14 cellular contexts compared by ENCODE assay signal in the genomic region with DNA sequence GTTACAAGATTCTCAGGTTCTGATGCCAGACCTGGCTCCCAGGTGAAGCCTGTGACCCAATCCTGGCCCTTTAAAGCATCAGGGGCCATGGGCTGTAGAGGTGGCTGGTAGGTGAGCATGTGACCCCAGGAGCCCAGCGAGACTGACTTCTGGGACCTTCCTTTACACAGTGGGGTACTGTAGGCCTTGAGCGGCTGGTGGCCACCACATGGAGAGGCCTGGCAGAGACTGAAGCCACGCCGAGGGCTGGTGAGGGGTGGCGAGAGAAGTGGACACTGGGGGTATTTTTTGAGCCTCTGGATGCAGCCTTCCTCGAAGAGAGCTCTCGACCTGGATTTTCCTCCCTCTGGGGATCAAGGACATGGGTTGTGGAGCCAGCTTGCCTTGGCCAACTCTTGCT.
A peak's percentile ranks its signal among the peaks of the same experiment; 100 is the strongest.
DNase-seq lines count a peak whose midpoint lies in the region; ATAC-seq and TF ChIP-seq lines count a peak whose summit lies in the region.
"Had no signal": no experiment of that assay in that cellular context is flagged by ENCODE, and none has a peak within 500 bp of the region (broad histone marks: within the 10 kb centered on the region; RNA-seq: fewer than 3 reads in every experiment).

No MANE protein-coding gene starts in this region.

- CTCF ChIA-PET in GM10248 (lab: Yijun Ruan, JAX), result interaction anchor here (1.6 to 2.2 kb wide), 2 partner anchors 8 to 47 kb away, joined by 6 to 8 read pairs; no protein-coding TSS in a partner anchor

- H3K9me3 Mint-ChIP-seq in activated naive CD8-positive, alpha-beta T cell treated with anti-CD3 and anti-CD28 coated beads, Interleukin-2, amount 10 ng/mL, durations not matched to agents 7 days and 5 days, result no peaks in the 10 kb centered on the region
- no peaks in the 10 kb centered on the region for H3K9me3 Mint-ChIP-seq in activated naive CD8-positive, alpha-beta T cell treated with anti-CD3 and anti-CD28 coated beads, Interleukin-2, amount 50 U/mL, for 24 hours
- H3K9me3 Mint-ChIP-seq in nephron (no peaks in the 10 kb centered on the region), osteocyte (ENCODE audit: unreplicated experiment) (no peaks in the 10 kb centered on the region)
- H3K9me3 Mint-ChIP-seq: CD4-positive, alpha-beta T cell had no signal

- peaks cover 10% of the 10 kb centered on the region for H3K27me3 Mint-ChIP-seq in activated naive CD8-positive, alpha-beta T cell treated with anti-CD3 and anti-CD28 coated beads, Interleukin-2, amount 10 ng/mL, durations not matched to agents 7 days and 5 days
- H3K27me3 Mint-ChIP-seq in activated naive CD8-positive, alpha-beta T cell treated with anti-CD3 and anti-CD28 coated beads, Interleukin-2, amount 50 U/mL, for 24 hours, result peaks cover 8% of the 10 kb centered on the region
- H3K27me3 Mint-ChIP-seq in nephron (ENCODE audit: low read depth) (peaks cover 5% of the 10 kb centered on the region), osteocyte (ENCODE audit: unreplicated experiment) (no peaks in the 10 kb centered on the region)
- H3K27me3 Mint-ChIP-seq: CD4-positive, alpha-beta T cell had no signal

- TF ChIP-seq CTCF in nephron (IDR thresholded peaks at IDR 0.05; ENCODE audit: unreplicated experiment in 3 of 3) (no peak), osteocyte (IDR thresholded peaks at IDR 0.05) (no peak), GM10248 (IDR thresholded peaks at IDR 0.05; ENCODE audit: control extremely low read depth, extremely low read depth, low read depth, missing control alignments) (no peak), lower lobe of right lung (IDR thresholded peaks at IDR 0.05) (no peak)

- no peak for DNase-seq in activated naive CD8-positive, alpha-beta T cell treated with anti-CD3 and anti-CD28 coated beads, Interleukin-2, amount 10 ng/mL, durations not matched to agents 7 days and 5 days
- no peak for DNase-seq in activated naive CD8-positive, alpha-beta T cell treated with anti-CD3 and anti-CD28 coated beads, Interleukin-2, amount 50 U/mL, for 24 hours
- DNase-seq in osteocyte (ENCODE audit: extremely low spot score, unreplicated experiment), result peak; percentile 48
- no peak for DNase-seq in GM10248 (ENCODE audit: extremely low spot score)
- DNase-seq in lower lobe of right lung, result no peak
- no peak for DNase-seq in activated T-cell treated with anti-CD3 and anti-CD28 coated beads, Interleukin-2, amount 50 U/mL, for 1 hour
- DNase-seq: 8988T; C1 segment of cervical spinal cord; Calu3; CD4-positive, alpha-beta T cell; DMS 273 treated with DMSO at 0.1 percent for 48 hours had no signal

- intact Hi-C loops in lower lobe of right lung (cut with DNase I), result no loop called here

- H3K9me3 ChIP-seq in lower lobe of right lung, result no peaks in the 10 kb centered on the region

- H3K36me3 Mint-ChIP-seq in activated naive CD8-positive, alpha-beta T cell treated with anti-CD3 and anti-CD28 coated beads, Interleukin-2, amount 10 ng/mL, durations not matched to agents 7 days and 5 days, result no peaks in the 10 kb centered on the region
- no peaks in the 10 kb centered on the region for H3K36me3 Mint-ChIP-seq in activated naive CD8-positive, alpha-beta T cell treated with anti-CD3 and anti-CD28 coated beads, Interleukin-2, amount 50 U/mL, for 24 hours (ENCODE audit: low read depth)
- no peaks in the 10 kb centered on the region for H3K36me3 Mint-ChIP-seq in nephron (ENCODE audit: low read depth)
- H3K36me3 Mint-ChIP-seq in osteocyte (ENCODE audit: unreplicated experiment), result no peaks in the 10 kb centered on the region

- no peaks in the 10 kb centered on the region for H3K27me3 ChIP-seq in lower lobe of right lung (ENCODE audit: low read depth)

- peak overlapping the region; percentile 71 for H3K27ac Mint-ChIP-seq in activated naive CD8-positive, alpha-beta T cell treated with anti-CD3 and anti-CD28 coated beads, Interleukin-2, amount 10 ng/mL, durations not matched to agents 7 days and 5 days
- H3K27ac Mint-ChIP-seq in activated naive CD8-positive, alpha-beta T cell treated with anti-CD3 and anti-CD28 coated beads, Interleukin-2, amount 50 U/mL, for 24 hours, result no peak overlapping the region
- peak overlapping the region in 2 of 3 experiments; percentile 79 to 87 for H3K27ac Mint-ChIP-seq in nephron
- H3K27ac Mint-ChIP-seq in osteocyte (ENCODE audit: unreplicated experiment), result no peak overlapping the region
- H3K27ac Mint-ChIP-seq: B cell; CD4-positive, alpha-beta T cell; GM23338 had no signal

- H3K36me3 ChIP-seq in lower lobe of right lung, result no peaks in the 10 kb centered on the region

- H3K4me3 ChIP-seq in lower lobe of right lung, result no peak overlapping the region
- H3K4me3 ChIP-seq: GM23338 had no signal

- no peak overlapping the region for H3K27ac ChIP-seq in lower lobe of right lung

- H3K4me1 ChIP-seq in lower lobe of right lung, result no peaks in the 10 kb centered on the region

- H3K4me3 Mint-ChIP-seq in activated naive CD8-positive, alpha-beta T cell treated with anti-CD3 and anti-CD28 coated beads, Interleukin-2, amount 10 ng/mL, durations not matched to agents 7 days and 5 days, result no peak overlapping the region
- no peak overlapping the region for H3K4me3 Mint-ChIP-seq in activated naive CD8-positive, alpha-beta T cell treated with anti-CD3 and anti-CD28 coated beads, Interleukin-2, amount 50 U/mL, for 24 hours
- no peak overlapping the region for H3K4me3 Mint-ChIP-seq in nephron
- no peak overlapping the region for H3K4me3 Mint-ChIP-seq in osteocyte (ENCODE audit: unreplicated experiment)
- H3K4me3 Mint-ChIP-seq: B cell; CD4-positive, alpha-beta T cell; GM23338 had no signal

- H3K4me1 Mint-ChIP-seq in activated naive CD8-positive, alpha-beta T cell treated with anti-CD3 and anti-CD28 coated beads, Interleukin-2, amount 10 ng/mL, durations not matched to agents 7 days and 5 days, result peaks cover 7% of the 10 kb centered on the region
- no peaks in the 10 kb centered on the region for H3K4me1 Mint-ChIP-seq in activated naive CD8-positive, alpha-beta T cell treated with anti-CD3 and anti-CD28 coated beads, Interleukin-2, amount 50 U/mL, for 24 hours
- H3K4me1 Mint-ChIP-seq in nephron, result peaks cover 60% of the 10 kb centered on the region
- peaks cover 41% of the 10 kb centered on the region for H3K4me1 Mint-ChIP-seq in osteocyte (ENCODE audit: unreplicated experiment)
- H3K4me1 Mint-ChIP-seq: B cell had no signal

- POLR2A ChIA-PET in activated naive CD8-positive, alpha-beta T cell treated with anti-CD3 and anti-CD28 coated beads, Interleukin-2, amount 10 ng/mL, durations not matched to agents 7 days and 5 days (lab: Charles Lee), result interaction anchor here (0.5 kb wide), 1 partner anchor 1576 kb away, joined by 3 read pairs; no protein-coding TSS in a partner anchor
- POLR2A ChIA-PET in GM10248 (lab: Yijun Ruan, JAX), result no interaction called here

- ATAC-seq in activated naive CD8-positive, alpha-beta T cell treated with anti-CD3 and anti-CD28 coated beads, Interleukin-2, amount 10 ng/mL, durations not matched to agents 7 days and 5 days (ENCODE audit: low read depth), result no peak
- ATAC-seq in activated naive CD8-positive, alpha-beta T cell treated with anti-CD3 and anti-CD28 coated beads, Interleukin-2, amount 50 U/mL, for 24 hours, result no peak
- no peak for ATAC-seq in lower lobe of right lung
- ATAC-seq: GM23338 had no signal

Comparison
In these comparisons a context has a peak if more than half of its experiments do, and no peak if none do; other contexts are left out.
1. H3K27ac Mint-ChIP-seq: peak in activated naive CD8-positive, alpha-beta T cell treated with anti-CD3 and anti-CD28 coated beads, Interleukin-2, amount 10 ng/mL, durations not matched to agents 7 days and 5 days (single experiment) and nephron (2 of 3); none in activated naive CD8-positive, alpha-beta T cell treated with anti-CD3 and anti-CD28 coated beads, Interleukin-2, amount 50 U/mL, for 24 hours (single experiment) and osteocyte (single experiment).